ENCODE assay signal across 1 cellular context in the genomic region with DNA sequence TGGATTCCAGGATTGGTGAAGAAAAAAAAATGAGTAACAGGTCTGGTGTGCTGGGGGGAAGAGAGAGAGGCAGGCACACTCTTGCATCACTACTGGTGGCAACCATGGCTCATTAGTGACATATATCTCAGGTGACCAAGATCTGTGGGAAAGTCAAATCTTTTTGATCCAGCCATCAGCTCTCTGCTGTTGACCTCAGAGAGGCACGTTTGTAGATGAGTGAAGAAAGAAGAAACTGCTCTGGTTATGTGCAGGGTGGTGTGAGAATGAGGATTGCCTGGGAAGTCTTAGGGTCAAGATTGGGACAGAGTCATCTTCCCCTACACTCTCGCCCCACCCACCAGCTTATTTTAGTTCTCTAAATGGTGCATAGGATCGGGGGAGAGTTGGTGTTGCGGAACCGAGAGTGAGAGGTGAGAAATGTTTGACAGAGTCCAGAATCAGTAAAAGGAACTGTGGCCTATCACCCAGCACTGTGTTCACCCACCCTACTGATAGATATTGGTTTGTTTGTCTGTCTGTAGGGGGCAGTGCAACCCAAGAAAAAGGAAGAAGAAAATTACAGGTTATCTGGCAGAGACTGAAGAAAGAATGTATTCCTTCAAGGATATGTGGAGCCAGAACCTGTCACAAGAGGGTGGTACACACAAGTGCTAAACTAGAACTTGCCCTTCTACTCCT.
TF ChIP-seq lines count a peak whose summit lies in the region.

No MANE protein-coding gene starts in this region.

TF ChIP-seq in HepG2, 621 proteins besides CTCF, POLR2A, EP300 and RAD21:
- TF ChIP-seq ZFY (CRISPR knock-in tag; IDR thresholded peaks at IDR 0.05) (no peak), ZNF441 (CRISPR knock-in tag; IDR thresholded peaks at IDR 0.05; ENCODE audit: borderline replicate concordance) (no peak), STAG1 (CRISPR knock-in tag; IDR thresholded peaks at IDR 0.05) (peak; percentile 66), ZNF616 (CRISPR knock-in tag; IDR thresholded peaks at IDR 0.05; ENCODE audit: low read depth) (no peak)
